ENCODE assay signal across 29 cellular contexts in genomic region chr7:151738925-151739324, GRCh38.
"Had no signal": no experiment of that assay in that cellular context is flagged by ENCODE, and none has a peak within 500 bp of the region (broad histone marks: within the 10 kb centered on the region; RNA-seq: fewer than 3 reads in every experiment).

No MANE protein-coding gene starts in this region.

- H3K27me3 ChIP-seq: adrenal gland, ascending aorta, breast epithelium, cardiac muscle cell, colonic mucosa, gastroesophageal sphincter had no signal

- H3K9me3 ChIP-seq: adrenal gland, ascending aorta, breast epithelium, colonic mucosa, esophagus squamous epithelium, gastroesophageal sphincter had no signal

- H3K4me3 ChIP-seq: adrenal gland, ascending aorta, breast epithelium, cardiac muscle cell, colonic mucosa, esophagus squamous epithelium, gastroesophageal sphincter had no signal

- H3K4me1 ChIP-seq: breast epithelium, colonic mucosa had no signal

- FAIRE-seq: endometrium, endothelial cell of umbilical vein had no signal

- DNase-seq: activated CD4-positive, alpha-beta memory T cell treated with anti-CD3 and anti-CD28 coated beads for 36 hours; activated CD4-positive, alpha-beta T cell treated with anti-CD3 and anti-CD28 coated beads for 36 hours; activated CD4-positive, alpha-beta T cell treated with anti-CD3 and anti-CD28 coated beads, Interleukin-2, amount 10 ng/mL, durations not matched to agents 24 days and 14 days; activated CD4-positive, CD25-positive, alpha-beta regulatory T cell; activated CD4-positive, CD25-positive, alpha-beta regulatory T cell treated with anti-CD3 and anti-CD28 coated beads, Interleukin-2, amount 50 U/mL, for 72 hours; activated CD8-positive, alpha-beta memory T cell treated with anti-CD3 and anti-CD28 coated beads, Interleukin-2, amount 10 ng/mL, durations not matched to agents 7 days and 5 days; activated CD8-positive, alpha-beta memory T cell treated with anti-CD3 and anti-CD28 coated beads, Interleukin-2, amount 50 U/mL, for 4 hours; activated CD8-positive, alpha-beta T cell treated with anti-CD3 and anti-CD28 coated beads, Interleukin-2, amount 10 ng/mL, durations not matched to agents 7 days and 5 days; activated effector memory CD4-positive, alpha-beta T cell treated with anti-CD3 and anti-CD28 coated beads, Interleukin-2, amount 50 U/mL, for 16 hours; activated naive CD4-positive, alpha-beta T cell treated with anti-CD3 and anti-CD28 coated beads for 36 hours; activated naive CD8-positive, alpha-beta T cell treated with anti-CD3 and anti-CD28 coated beads for 36 hours; activated naive CD8-positive, alpha-beta T cell treated with anti-CD3 and anti-CD28 coated beads, Interleukin-2, amount 50 U/mL, for 24 hours; activated T-cell treated with anti-CD3 and anti-CD28 coated beads, Interleukin-2, amount 50 U/mL, for 1 hour; activated T-cell treated with anti-CD3 and anti-CD28 coated beads, Interleukin-2, amount 50 U/mL, for 48 hours; adrenal gland; central memory CD4-positive, alpha-beta T cell; cerebellar nuclear complex; colonic mucosa; effector CD8-positive, alpha-beta T cell; esophagus squamous epithelium; foreskin melanocyte; T-helper 2 cell had no signal

- H3K27ac ChIP-seq: adrenal gland, ascending aorta, breast epithelium, cardiac muscle cell, colonic mucosa, epithelial cell of prostate, esophagus squamous epithelium, gastroesophageal sphincter had no signal

- H3K36me3 ChIP-seq: adrenal gland, ascending aorta, breast epithelium, cardiac muscle cell, colonic mucosa, gastroesophageal sphincter had no signal

- ATAC-seq: activated CD4-positive, alpha-beta T cell treated with anti-CD3 and anti-CD28 coated beads for 36 hours; activated CD8-positive, alpha-beta memory T cell treated with anti-CD3 and anti-CD28 coated beads, Interleukin-2, amount 10 ng/mL, durations not matched to agents 7 days and 5 days; activated CD8-positive, alpha-beta T cell treated with anti-CD3 and anti-CD28 coated beads, Interleukin-2, amount 10 ng/mL, durations not matched to agents 7 days and 5 days; activated naive CD8-positive, alpha-beta T cell treated with anti-CD3 and anti-CD28 coated beads, Interleukin-2, amount 50 U/mL, for 24 hours; gastroesophageal sphincter had no signal
